In genomic region chr7:90244909-90245841, GRCh38 we compare ENCODE assay signal across 8 cellular contexts. TPM values are rescaled to one million over a fixed set of nuclear protein-coding genes. Genes with fewer than 3 reads are reported as not detected.
DNase-seq lines count a peak whose midpoint lies in the region; ATAC-seq and TF ChIP-seq lines count a peak whose summit lies in the region.

A gene with protein sequence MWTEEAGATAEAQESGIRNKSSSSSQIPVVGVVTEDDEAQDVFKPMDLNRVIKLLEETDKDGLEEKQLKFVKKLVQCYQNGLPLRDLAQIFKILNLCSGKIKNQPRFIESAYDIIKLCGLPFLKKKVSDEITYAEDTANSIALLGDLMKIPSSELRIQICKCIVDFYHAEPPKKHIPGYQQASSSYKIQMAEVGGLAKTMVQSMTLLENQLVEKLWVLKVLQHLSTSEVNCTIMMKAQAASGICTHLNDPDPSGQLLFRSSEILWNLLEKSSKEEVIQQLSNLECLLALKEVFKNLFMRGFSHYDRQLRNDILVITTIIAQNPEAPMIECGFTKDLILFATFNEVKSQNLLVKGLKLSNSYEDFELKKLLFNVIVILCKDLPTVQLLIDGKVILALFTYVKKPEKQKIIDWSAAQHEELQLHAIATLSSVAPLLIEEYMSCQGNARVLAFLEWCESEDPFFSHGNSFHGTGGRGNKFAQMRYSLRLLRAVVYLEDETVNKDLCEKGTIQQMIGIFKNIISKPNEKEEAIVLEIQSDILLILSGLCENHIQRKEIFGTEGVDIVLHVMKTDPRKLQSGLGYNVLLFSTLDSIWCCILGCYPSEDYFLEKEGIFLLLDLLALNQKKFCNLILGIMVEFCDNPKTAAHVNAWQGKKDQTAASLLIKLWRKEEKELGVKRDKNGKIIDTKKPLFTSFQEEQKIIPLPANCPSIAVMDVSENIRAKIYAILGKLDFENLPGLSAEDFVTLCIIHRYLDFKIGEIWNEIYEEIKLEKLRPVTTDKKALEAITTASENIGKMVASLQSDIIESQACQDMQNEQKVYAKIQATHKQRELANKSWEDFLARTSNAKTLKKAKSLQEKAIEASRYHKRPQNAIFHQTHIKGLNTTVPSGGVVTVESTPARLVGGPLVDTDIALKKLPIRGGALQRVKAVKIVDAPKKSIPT (plus strand): TSS chr7:90245174. CDS start chr7:90245425, 251 bp downstream.

- no peaks in the 10 kb centered on the region for H3K79me2 ChIP-seq in neural cell (replicated peaks; ENCODE audit: insufficient read depth, low read length)

- H4K20me1 ChIP-seq in neural cell (ENCODE audit: insufficient read depth), result no peaks in the 10 kb centered on the region

- TF ChIP-seq CTCF in fibroblast of villous mesenchyme (IDR thresholded peaks at IDR 0.05; ENCODE audit: insufficient read depth, low read depth, low read length) (peak; percentile 31), neural cell (IDR thresholded peaks at IDR 0.05; ENCODE audit: poor library complexity, severe bottlenecking) (peak; percentile 45)

- H2AFZ ChIP-seq in neural cell (ENCODE audit: low read depth, low read length), result peak within 1 kb of the TSS; percentile 70

- no peaks in the 10 kb centered on the region for H3F3A ChIP-seq in neural cell (ENCODE audit: insufficient read depth, low read length, poor library complexity, severe bottlenecking)

- peak; percentile 84 for ATAC-seq in GM21737 (IDR thresholded peaks at IDR 0.05; ENCODE audit: unreplicated experiment)
- ATAC-seq in stimulated activated naive CD8-positive, alpha-beta T cell treated with anti-CD3 and anti-CD28 coated beads, Interleukin-15, Interleukin-2, amounts not matched to agents 100 U/mL and 50 U/mL, for 24 hours, result peak; percentile 95

- H3K36me3 ChIP-seq in neural cell (ENCODE audit: insufficient read depth, low read length), result no peaks in the 10 kb centered on the region

- no peaks in the 10 kb centered on the region for H3K9me3 ChIP-seq in neural cell (ENCODE audit: low read length)

- no peak for TF ChIP-seq RAD21 in neural cell (conservative IDR thresholded peaks at IDR 0.05)

- H3K9me2 ChIP-seq in neural cell (ENCODE audit: insufficient read depth, low read length), result no peaks in the 10 kb centered on the region

- H3K4me3 ChIP-seq in fibroblast of villous mesenchyme (ENCODE audit: low read depth, low read length) (peak within 1 kb of the TSS; percentile 94), neural cell (ENCODE audit: low read length) (peak within 1 kb of the TSS; percentile 89)

- peak; percentile 61 for TF ChIP-seq EP300 in neural cell (conservative IDR thresholded peaks at IDR 0.05; ENCODE audit: poor library complexity, severe bottlenecking)

- in situ Hi-C loops in KBM-7 (cut with MboI; ENCODE audit: low pct_unique_long_range_greater_than_20kb, low sequenced_read_pairs), result no loop called here

- DNase-seq in EL (peak; percentile 81), KBM-7 (peak; percentile 87), RPMI8226 (peak; percentile 86), fibroblast of villous mesenchyme (ENCODE audit: low read depth) (peak; percentile 82)
- peak; percentile 72 for DNase-seq in activated effector memory CD4-positive, alpha-beta T cell treated with Interleukin-2 at 50 U/mL for 16 hours
- peak; percentile 92 for DNase-seq in stimulated activated naive CD8-positive, alpha-beta T cell treated with anti-CD3 and anti-CD28 coated beads, Interleukin-15, Interleukin-2, amounts not matched to agents 100 U/mL and 50 U/mL, for 24 hours

- H3K27ac ChIP-seq in neural cell (ENCODE audit: low read length), result no peak within 1 kb of the TSS

- peak within 1 kb of the TSS; percentile 62 for H3K4me2 ChIP-seq in neural cell (ENCODE audit: low read length)

- H3K9ac ChIP-seq in neural cell (ENCODE audit: low read length), result peak within 1 kb of the TSS; percentile 64

- H3K27me3 ChIP-seq in neural cell (ENCODE audit: insufficient read depth, low read depth, low read length), result peaks cover 6% of the 10 kb centered on the region

TF ChIP-seq in neural cell, 6 proteins besides CTCF, POLR2A, EP300 and RAD21:
- TF ChIP-seq EZH2 (IDR thresholded peaks at IDR 0.05; ENCODE audit: borderline replicate concordance, insufficient read depth, low read length, poor library complexity, severe bottlenecking) (no peak), SMC3 (conservative IDR thresholded peaks at IDR 0.05; ENCODE audit: poor library complexity) (peak; percentile 21), REST (IDR thresholded peaks at IDR 0.05; ENCODE audit: borderline replicate concordance) (peak; percentile 33), POLR2AphosphoS5 (IDR thresholded peaks at IDR 0.05) (peak; percentile 26), MXI1 (conservative IDR thresholded peaks at IDR 0.05; ENCODE audit: poor library complexity, severe bottlenecking) (peak; percentile 94)

RNA-seq across cellular contexts. Expression of the gene that starts here (rescaled TPM):
- total RNA-seq in fibroblast of villous mesenchyme, result 1.6 and 2.6 TPM in 2 replicates
- polyA plus RNA-seq in neural cell, result 5.9 and 6.2 TPM in 2 replicates
- 5.8 and 9.3 TPM in 2 replicates for polyA minus RNA-seq in neural cell
